8 cellular contexts compared by ENCODE assay signal in genomic region chr9:137129089-137129455, GRCh38. TPM values are rescaled to one million over a fixed set of nuclear protein-coding genes. Genes with fewer than 3 reads are reported as not detected.
A peak's percentile ranks its signal among the peaks of the same experiment; 100 is the strongest.
DNase-seq lines count a peak whose midpoint lies in the region; ATAC-seq, FAIRE-seq and TF ChIP-seq lines count a peak whose summit lies in the region.

No MANE protein-coding gene starts in this region.

- DNase-seq in T-helper 1 cell (no peak), HT-29 (ENCODE audit: low spot score) (peak; percentile 38), body of pancreas (peak; percentile 45 to 70 (median 50)), left lobe of liver (ENCODE audit: low spot score) (no peak), thoracic aorta (ENCODE audit: low spot score) (no peak), NCI-H2029 treated with DMSO at 0.1 percent for 48 hours (lab: John Stamatoyannopoulos, UW) (no peak), D721Med (ENCODE audit: insufficient read length, low spot score) (no peak)

- H3K9me3 Mint-ChIP-seq in T-helper 1 cell treated with Interleukin-12 subunit alpha and Interleukin-12 subunit beta and Interleukin-4 antibody, amounts not matched to agents 30 μg/mL and 1 μg/mL, for 36 hours, result no peaks in the 10 kb centered on the region

- TF ChIP-seq POLR2A in body of pancreas (IDR thresholded peaks at IDR 0.05), result no peak

- H3K9me3 ChIP-seq in body of pancreas (no peaks in the 10 kb centered on the region), thoracic aorta (peaks cover 6% of the 10 kb centered on the region)

- H3K4me1 ChIP-seq in body of pancreas, result peaks cover 42% of the 10 kb centered on the region
- peaks cover 18 to 33% of the 10 kb centered on the region in 2 donors for H3K4me1 ChIP-seq in thoracic aorta (ENCODE audit: control insufficient read depth in 1 of 2, low read depth in 2 of 2)

- H3K27ac ChIP-seq in body of pancreas (peak overlapping the region; percentile 87 to 94 (median 90)), thoracic aorta (peak overlapping the region; percentile 6 to 25)

- H3K27me3 Mint-ChIP-seq in T-helper 1 cell treated with Interleukin-12 subunit alpha and Interleukin-12 subunit beta and Interleukin-4 antibody, amounts not matched to agents 30 μg/mL and 1 μg/mL, for 36 hours (ENCODE audit: low read depth), result peaks cover 4% of the 10 kb centered on the region

- intact Hi-C loops in body of pancreas (cut with DNase I), result no loop called here

- H3K4me1 Mint-ChIP-seq in T-helper 1 cell treated with Interleukin-12 subunit alpha and Interleukin-12 subunit beta and Interleukin-4 antibody, amounts not matched to agents 30 μg/mL and 1 μg/mL, for 36 hours (ENCODE audit: low read depth), result peaks cover 25% of the 10 kb centered on the region

- H3K4me3 ChIP-seq in body of pancreas, result peak overlapping the region; percentile 59 to 86
- H3K4me3 ChIP-seq in thoracic aorta, result peak overlapping the region; percentile 89

- peak overlapping the region; percentile 89 for H3K27ac Mint-ChIP-seq in T-helper 1 cell treated with Interleukin-12 subunit alpha and Interleukin-12 subunit beta and Interleukin-4 antibody, amounts not matched to agents 30 μg/mL and 1 μg/mL, for 36 hours

- peak; percentile 20 for ATAC-seq in body of pancreas
- ATAC-seq in left lobe of liver, result peak; percentile 14
- no peak for ATAC-seq in thoracic aorta (ENCODE audit: insufficient number of reproducible peaks, low FRiP score, low read depth)

- H3K27me3 ChIP-seq in body of pancreas (no peaks in the 10 kb centered on the region), thoracic aorta (replicated peaks; ENCODE audit: insufficient read depth) (no peaks in the 10 kb centered on the region)

- H3K4me3 Mint-ChIP-seq in T-helper 1 cell treated with Interleukin-12 subunit alpha and Interleukin-12 subunit beta and Interleukin-4 antibody, amounts not matched to agents 30 μg/mL and 1 μg/mL, for 36 hours, result peak overlapping the region; percentile 89

- peaks cover 2% of the 10 kb centered on the region for H3K36me3 Mint-ChIP-seq in T-helper 1 cell treated with Interleukin-12 subunit alpha and Interleukin-12 subunit beta and Interleukin-4 antibody, amounts not matched to agents 30 μg/mL and 1 μg/mL, for 36 hours (ENCODE audit: low read depth)

- TF ChIP-seq CTCF in body of pancreas (IDR thresholded peaks at IDR 0.05) (no peak), thoracic aorta (IDR thresholded peaks at IDR 0.05) (no peak), D721Med (IDR thresholded peaks at IDR 0.05; ENCODE audit: insufficient read depth, missing control alignments) (no peak)

- no peaks in the 10 kb centered on the region for H3K36me3 ChIP-seq in body of pancreas (replicated peaks in 1 of 2; ENCODE audit: insufficient read depth in 1 of 2, low read depth in 2 of 2)
- H3K36me3 ChIP-seq in thoracic aorta, result no peaks in the 10 kb centered on the region

- FAIRE-seq in D721Med (lab: Jason Lieb, UNC), result no peak

- WGBS in body of pancreas, 2 donors, result 6% methylated on average over 26 of the region's 26 CpGs; no CpG with 5 or more reads in 1 of the 2 donors

RNA-seq across cellular contexts. Expression of gene GRIN1, which starts 9.9 kb away (rescaled TPM):
- total RNA-seq in HT-29 (2014; rRNA removed; shearing (Covaris generic)), result 0.39 and 3.0 TPM in 2 replicates
- total RNA-seq in body of pancreas (not detected), left lobe of liver (not detected), thoracic aorta (not detected)

RNA-seq across cellular contexts. Expression of gene DPP7, which starts 14.5 kb away (rescaled TPM):
- total RNA-seq in HT-29 (2014; rRNA removed; shearing (Covaris generic)), result 290 and 324 TPM in 2 replicates
- 100 to 1,000 TPM; 137 to 171 TPM for total RNA-seq in body of pancreas
- total RNA-seq in left lobe of liver, result 87.0 TPM
- 100 to 1,000 TPM; 100 to 148 TPM for total RNA-seq in thoracic aorta

RNA-seq across cellular contexts. Expression of gene LRRC26, which starts 40.8 kb away (rescaled TPM):
- 0.43 and 0.44 TPM in 2 replicates for total RNA-seq in HT-29 (2014; rRNA removed; shearing (Covaris generic))
- total RNA-seq in body of pancreas, result 1 to 10 TPM in 1 of 2 donors, not detected in 1; 1.3 TPM
- total RNA-seq in left lobe of liver, result not detected
- not detected for total RNA-seq in thoracic aorta

RNA-seq across cellular contexts. Expression of gene MAN1B1, which starts 42.3 kb away (rescaled TPM):
- total RNA-seq in HT-29 (2014; rRNA removed; shearing (Covaris generic)), result 82.2 and 104 TPM in 2 replicates
- 10 to 100 TPM; 32.6 to 34.2 TPM for total RNA-seq in body of pancreas
- 27.4 TPM for total RNA-seq in left lobe of liver
- 10 to 100 TPM; 32.9 to 52.9 TPM for total RNA-seq in thoracic aorta

RNA-seq across cellular contexts. Expression of gene TMEM210, which starts 42.8 kb away (rescaled TPM):
- total RNA-seq in HT-29 (2014; rRNA removed; shearing (Covaris generic)), result not detected in 2 replicates
- total RNA-seq in body of pancreas, result not detected
- total RNA-seq in left lobe of liver, result not detected
- total RNA-seq in thoracic aorta, result not detected

Comparison
In these comparisons a context has a peak if more than half of its experiments do, and no peak if none do; other contexts are left out.
1. DNase-seq: peak in HT-29 (single experiment) and body of pancreas (4 of 4); none in T-helper 1 cell (0 of 5), left lobe of liver (single experiment), thoracic aorta (single experiment), NCI-H2029 treated with DMSO at 0.1 percent for 48 hours (single experiment) and D721Med (single experiment).